18 cellular contexts compared by ENCODE assay signal in the genomic region with DNA sequence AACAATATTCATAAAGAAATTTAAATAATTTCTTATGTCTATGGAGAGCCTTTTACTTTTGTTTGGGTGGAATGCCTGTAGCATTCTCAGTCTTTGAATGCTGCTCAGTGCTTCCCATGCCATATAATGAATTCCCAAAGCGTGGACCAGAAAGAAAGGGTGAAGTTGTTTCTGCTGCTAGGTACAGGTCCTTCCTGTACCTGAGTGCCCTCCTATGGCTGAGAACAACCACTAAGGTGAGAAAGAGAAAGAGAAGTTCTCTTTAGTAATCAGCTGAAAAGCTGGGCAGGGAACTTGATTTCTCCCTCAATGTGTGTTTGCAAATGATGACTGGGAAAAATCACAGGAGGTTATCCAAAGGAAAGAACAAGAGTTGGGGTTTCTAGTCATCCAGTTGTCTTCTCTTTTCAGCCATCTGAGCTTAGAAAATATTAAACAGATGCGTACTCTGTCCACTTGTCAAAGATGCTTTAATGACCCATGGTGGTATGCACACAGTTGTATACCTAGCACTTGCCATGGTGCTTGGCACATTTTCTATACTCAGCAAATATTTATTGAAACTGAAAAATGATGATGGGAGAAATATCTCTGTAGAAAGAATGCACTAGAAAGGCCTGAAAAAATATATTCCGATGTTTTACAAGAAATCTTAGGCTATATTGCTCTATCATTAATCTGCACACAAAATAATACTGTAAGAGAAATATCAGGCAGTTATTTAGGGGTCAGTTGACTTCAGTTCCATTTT.
"Had no signal": no experiment of that assay in that cellular context is flagged by ENCODE, and none has a peak within 500 bp of the region (broad histone marks: within the 10 kb centered on the region; RNA-seq: fewer than 3 reads in every experiment).

No MANE protein-coding gene starts in this region.

- H3K9me3 Mint-ChIP-seq: activated naive CD8-positive, alpha-beta T cell treated with anti-CD3 and anti-CD28 coated beads, Interleukin-2, amount 10 ng/mL, durations not matched to agents 7 days and 5 days; brain; natural killer cell; T-helper 2 cell treated with Interferon-gamma antibody and Interleukin-4, amounts not matched to agents 5 μg/mL and 100 μg/mL, for 36 hours had no signal

- H3K27me3 Mint-ChIP-seq: activated naive CD8-positive, alpha-beta T cell treated with anti-CD3 and anti-CD28 coated beads, Interleukin-2, amount 10 ng/mL, durations not matched to agents 7 days and 5 days; brain had no signal

- FAIRE-seq: endothelial cell of umbilical vein had no signal

- ATAC-seq: activated CD4-positive, CD25-positive, alpha-beta regulatory T cell treated with anti-CD3 and anti-CD28 coated beads, Interleukin-2, amount 50 U/mL, for 24 hours; left colon; natural killer cell; stimulated activated naive CD8-positive, alpha-beta T cell treated with anti-CD3 and anti-CD28 coated beads, Interleukin-15, Interleukin-2, amounts not matched to agents 100 U/mL and 50 U/mL, for 24 hours had no signal

- H3K36me3 Mint-ChIP-seq: activated naive CD8-positive, alpha-beta T cell treated with anti-CD3 and anti-CD28 coated beads, Interleukin-2, amount 10 ng/mL, durations not matched to agents 7 days and 5 days; brain; natural killer cell had no signal

- H3K4me3 ChIP-seq: colonic mucosa, transverse colon had no signal

- H3K4me3 Mint-ChIP-seq: activated naive CD8-positive, alpha-beta T cell treated with anti-CD3 and anti-CD28 coated beads, Interleukin-2, amount 10 ng/mL, durations not matched to agents 7 days and 5 days; brain; natural killer cell; T-helper 2 cell treated with Interferon-gamma antibody and Interleukin-4, amounts not matched to agents 5 μg/mL and 100 μg/mL, for 36 hours had no signal

- H3K27ac ChIP-seq: colonic mucosa, transverse colon had no signal

- H3K9me3 ChIP-seq: colonic mucosa, transverse colon had no signal

- H3K4me1 ChIP-seq: colonic mucosa, transverse colon had no signal

- H3K36me3 ChIP-seq: colonic mucosa, transverse colon had no signal

- H3K27me3 ChIP-seq: colonic mucosa, transverse colon had no signal

- DNase-seq: activated CD4-positive, alpha-beta T cell treated with anti-CD3 and anti-CD28 coated beads, Interleukin-2, amount 50 U/mL, for 1 hour; activated CD8-positive, alpha-beta memory T cell treated with anti-CD3 and anti-CD28 coated beads for 24 hours; activated naive CD8-positive, alpha-beta T cell treated with anti-CD3 and anti-CD28 coated beads, Interleukin-2, amount 10 ng/mL, durations not matched to agents 7 days and 5 days; central memory CD4-positive, alpha-beta T cell; colonic mucosa; effector CD4-positive, alpha-beta T cell; foreskin fibroblast; left colon; mammary epithelial cell; natural killer cell; retina; stimulated activated CD4-positive, alpha-beta T cell treated with anti-CD3 and anti-CD28 coated beads, Interleukin-2, amount 100 ng/mL, for 48 hours; stimulated activated naive CD8-positive, alpha-beta T cell treated with anti-CD3 and anti-CD28 coated beads, Interleukin-15, Interleukin-2, amounts not matched to agents 100 U/mL and 50 U/mL, for 24 hours; transverse colon had no signal

- H3K4me1 Mint-ChIP-seq: activated naive CD8-positive, alpha-beta T cell treated with anti-CD3 and anti-CD28 coated beads, Interleukin-2, amount 10 ng/mL, durations not matched to agents 7 days and 5 days had no signal

- H3K27ac Mint-ChIP-seq: activated naive CD8-positive, alpha-beta T cell treated with anti-CD3 and anti-CD28 coated beads, Interleukin-2, amount 10 ng/mL, durations not matched to agents 7 days and 5 days; natural killer cell; T-helper 2 cell treated with Interferon-gamma antibody and Interleukin-4, amounts not matched to agents 5 μg/mL and 100 μg/mL, for 36 hours had no signal
